Comparison of ENCODE assay signal across 33 cellular contexts in genomic region chr6:81439417-81439816, GRCh38.
"Had no signal": no experiment of that assay in that cellular context is flagged by ENCODE, and none has a peak within 500 bp of the region (broad histone marks: within the 10 kb centered on the region; RNA-seq: fewer than 3 reads in every experiment).

No MANE protein-coding gene starts in this region.

- H3K27me3 ChIP-seq: neutrophil, ovary, spleen, suprapubic skin, testis, tibial artery, transverse colon, upper lobe of right lung, uterus had no signal

- H3K27ac ChIP-seq: neutrophil, ovary, parathyroid adenoma, psoas muscle, skin epidermis, spleen, suprapubic skin, testis, tibial artery, transverse colon, upper lobe of right lung, uterus had no signal

- H3K4me1 ChIP-seq: parathyroid adenoma, psoas muscle, spleen, suprapubic skin, testis, tibial artery, transverse colon, upper lobe of right lung, uterus had no signal

- H3K4me3 ChIP-seq: ovary, psoas muscle, skin epidermis, smooth muscle cell, spleen, suprapubic skin, testis, tibial artery, transverse colon, upper lobe of right lung, uterus had no signal

- H3K9me3 ChIP-seq: neutrophil, ovary, testis had no signal

- H3K79me2 ChIP-seq: parathyroid adenoma had no signal

- H3K4me2 ChIP-seq: smooth muscle cell had no signal

- H3K36me3 Mint-ChIP-seq: stimulated activated memory B cell treated with anti-CD40 and anti-IgM and Interleukin-4, amounts not matched to agents 10 μg/mL and 1 μg/mL and 100 μg/mL, for 72 hours; type B pancreatic cell had no signal

- H2AFZ ChIP-seq: parathyroid adenoma had no signal

- H3K27me3 Mint-ChIP-seq: naive thymus-derived CD8-positive, alpha-beta T cell; natural killer cell treated with Interleukin-12 subunit alpha and Interleukin-12 subunit beta and Interleukin-15 and Interleukin-18, amount 100 ng/mL, for 72 hours; progenitor cell of endocrine pancreas; stimulated activated memory B cell treated with anti-CD40 and anti-IgM and Interleukin-4, amounts not matched to agents 10 μg/mL and 1 μg/mL and 100 μg/mL, for 72 hours; stimulated activated naive CD8-positive, alpha-beta T cell treated with anti-CD3 and anti-CD28 coated beads, Interleukin-15, amount 100 ng/mL, for 72 hours; type B pancreatic cell had no signal

- H3K27ac Mint-ChIP-seq: naive thymus-derived CD8-positive, alpha-beta T cell; natural killer cell treated with Interleukin-12 subunit alpha and Interleukin-12 subunit beta and Interleukin-15 and Interleukin-18, amount 100 ng/mL, for 72 hours; nephron progenitor cell; progenitor cell of endocrine pancreas; stimulated activated memory B cell treated with anti-CD40 and anti-IgM and Interleukin-4, amounts not matched to agents 10 μg/mL and 1 μg/mL and 100 μg/mL, for 72 hours; stimulated activated naive CD8-positive, alpha-beta T cell treated with anti-CD3 and anti-CD28 coated beads, Interleukin-15, amount 100 ng/mL, for 72 hours; type B pancreatic cell had no signal

- ATAC-seq: naive thymus-derived CD8-positive, alpha-beta T cell; natural killer cell treated with Interleukin-12 subunit alpha and Interleukin-12 subunit beta and Interleukin-15 and Interleukin-18, amount 100 ng/mL, for 72 hours; psoas muscle; right cardiac atrium; sciatic nerve; stimulated activated memory B cell treated with anti-CD40 and anti-IgM and Interleukin-4, amounts not matched to agents 10 μg/mL and 1 μg/mL and 100 μg/mL, for 72 hours; stimulated activated naive CD8-positive, alpha-beta T cell treated with anti-CD3 and anti-CD28 coated beads, Interleukin-15, amount 100 ng/mL, for 72 hours; stimulated activated naive CD8-positive, alpha-beta T cell treated with anti-CD3 and anti-CD28 coated beads, Interleukin-15, Interleukin-2, amounts not matched to agents 100 U/mL and 50 U/mL, for 24 hours; upper lobe of right lung had no signal

- DNase-seq: naive thymus-derived CD8-positive, alpha-beta T cell; nephron progenitor cell; nucleus accumbens; ovary; posterior cingulate gyrus; psoas muscle; right cardiac atrium; spleen; stimulated activated CD4-positive, alpha-beta T cell treated with anti-CD3 and anti-CD28 coated beads, Interleukin-12 subunit alpha, Interleukin-12 subunit beta, amount 100 ng/mL, for 4 hours; stimulated activated CD4-positive, alpha-beta T cell treated with anti-CD3 and anti-CD28 coated beads, Interleukin-1b, Interleukin-23, amount 100 ng/mL, for 48 hours; stimulated activated CD4-positive, alpha-beta T cell treated with anti-CD3 and anti-CD28 coated beads, Interleukin-4, amount 100 ng/mL, for 1 hour; stimulated activated CD4-positive, alpha-beta T cell treated with anti-CD3 and anti-CD28 coated beads, Interleukin-4, amount 100 ng/mL, for 4 hours; stimulated activated CD8-positive, alpha-beta memory T cell treated with anti-CD3 and anti-CD28 coated beads, Interleukin-4, amount 100 ng/mL, for 48 hours; stimulated activated naive CD4-positive, alpha-beta T cell; stimulated activated naive CD8-positive, alpha-beta T cell treated with anti-CD3 and anti-CD28 coated beads, Interleukin-15, amount 100 ng/mL, for 72 hours; stimulated activated naive CD8-positive, alpha-beta T cell treated with anti-CD3 and anti-CD28 coated beads, Interleukin-15, Interleukin-2, amounts not matched to agents 100 U/mL and 50 U/mL, for 24 hours; substantia nigra; testis; tibial artery; transverse colon; upper lobe of right lung; uterus had no signal

- H3K9ac ChIP-seq: parathyroid adenoma had no signal

- H3K4me1 Mint-ChIP-seq: naive thymus-derived CD8-positive, alpha-beta T cell; nephron progenitor cell; neural crest cell; stimulated activated memory B cell treated with anti-CD40 and anti-IgM and Interleukin-4, amounts not matched to agents 10 μg/mL and 1 μg/mL and 100 μg/mL, for 72 hours; stimulated activated naive CD8-positive, alpha-beta T cell treated with anti-CD3 and anti-CD28 coated beads, Interleukin-15, amount 100 ng/mL, for 72 hours had no signal

- H3K4me3 Mint-ChIP-seq: naive thymus-derived CD8-positive, alpha-beta T cell; natural killer cell treated with Interleukin-12 subunit alpha and Interleukin-12 subunit beta and Interleukin-15 and Interleukin-18, amount 100 ng/mL, for 72 hours; nephron progenitor cell; neural crest cell; stimulated activated memory B cell treated with anti-CD40 and anti-IgM and Interleukin-4, amounts not matched to agents 10 μg/mL and 1 μg/mL and 100 μg/mL, for 72 hours; stimulated activated naive CD8-positive, alpha-beta T cell treated with anti-CD3 and anti-CD28 coated beads, Interleukin-15, amount 100 ng/mL, for 72 hours; type B pancreatic cell had no signal

- H3K36me3 ChIP-seq: neutrophil, ovary, spleen, suprapubic skin, tibial artery, transverse colon, upper lobe of right lung, uterus had no signal
